Comparison of ENCODE assay signal across 8 cellular contexts in the genomic region with DNA sequence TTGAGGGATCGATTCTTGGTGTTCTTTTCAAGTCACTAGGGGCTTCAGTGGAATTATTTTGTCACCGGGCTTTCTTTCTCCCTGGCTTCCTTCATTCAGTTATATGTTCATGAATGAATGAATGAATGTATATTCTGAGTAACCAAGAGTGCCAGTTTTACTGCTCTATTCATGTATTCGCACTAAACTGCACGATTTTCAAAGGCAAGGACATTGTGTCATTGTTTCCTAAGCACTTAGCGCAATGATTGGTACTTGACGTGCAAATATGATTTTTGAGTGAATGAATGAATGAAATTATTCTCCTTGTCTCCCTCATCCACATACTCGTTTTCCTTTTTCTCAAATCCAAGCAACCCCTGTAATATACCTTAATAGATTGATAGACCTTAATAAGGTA. TPM values are rescaled to one million over a fixed set of nuclear protein-coding genes. Genes with fewer than 3 reads are reported as not detected.
DNase-seq lines count a peak whose midpoint lies in the region; ATAC-seq, FAIRE-seq and TF ChIP-seq lines count a peak whose summit lies in the region.

No MANE protein-coding gene starts in this region.

- H3K4me3 ChIP-seq in SU-DHL-6 (ENCODE audit: insufficient read depth, low read length, poor library complexity, severe bottlenecking), result peak overlapping the region; percentile 82
- peak overlapping the region; percentile 70 to 78 for H3K4me3 ChIP-seq in small intestine (ENCODE audit: low read depth in 1 of 2, low read length in 2 of 2)

- FAIRE-seq in small intestine (lab: Jason Lieb, UNC), result no peak

- H3K9me3 ChIP-seq in SU-DHL-6 (ENCODE audit: insufficient read depth, low read length), result no peaks in the 10 kb centered on the region
- no peaks in the 10 kb centered on the region for H3K9me3 ChIP-seq in small intestine (ENCODE audit: control insufficient read depth, low read depth)

- ATAC-seq in foreskin keratinocyte (no peak), GM21367 (IDR thresholded peaks at IDR 0.05; ENCODE audit: unreplicated experiment) (no peak), GM19351 (IDR thresholded peaks at IDR 0.05; ENCODE audit: unreplicated experiment) (no peak)

- peak overlapping the region; percentile 98 for H2AFZ ChIP-seq in SU-DHL-6 (ENCODE audit: low read depth, low read length, severe bottlenecking)

- peak overlapping the region; percentile 89 for H3K9ac ChIP-seq in SU-DHL-6 (ENCODE audit: low read length)

- DNase-seq in NCI-H1105 treated with DMSO at 0.1 percent for 48 hours (lab: John Stamatoyannopoulos, UW) (peak; percentile 7), NCI-H1105 (lab: John Stamatoyannopoulos, UW) (no peak), foreskin keratinocyte (no peak), small intestine (no peak), ecto neural progenitor cell (ENCODE audit: low spot score) (no peak)

- H3K36me3 ChIP-seq in SU-DHL-6 (ENCODE audit: low read length), result no peaks in the 10 kb centered on the region
- no peaks in the 10 kb centered on the region for H3K36me3 ChIP-seq in small intestine (ENCODE audit: control insufficient read depth in 2 of 2, insufficient read depth in 2 of 2, low read length in 2 of 2)

- no peak for TF ChIP-seq CTCF in SU-DHL-6 (IDR thresholded peaks at IDR 0.05; ENCODE audit: insufficient read depth, low read length, poor library complexity, severe bottlenecking)
- TF ChIP-seq CTCF in foreskin keratinocyte (conservative IDR thresholded peaks at IDR 0.05), result no peak

- H3K9me2 ChIP-seq in SU-DHL-6 (replicated peaks; ENCODE audit: insufficient read depth, low read length), result no peaks in the 10 kb centered on the region

- 41 to 50% (median 49%) methylated on average over 7 of the region's 7 CpGs for WGBS in small intestine, 3 donors

- H3K4me2 ChIP-seq in SU-DHL-6 (ENCODE audit: low read depth, low read length, poor library complexity, severe bottlenecking), result peak overlapping the region; percentile 72

- peaks cover 14% of the 10 kb centered on the region; the same call in 1 of the 2 replicates for H3F3A ChIP-seq in SU-DHL-6 (ENCODE audit: insufficient read depth)

- no peak overlapping the region for H3K27ac ChIP-seq in SU-DHL-6 (ENCODE audit: low read depth, low read length)
- H3K27ac ChIP-seq in foreskin keratinocyte, result peak overlapping the region; percentile 95
- peak overlapping the region; percentile 97 to 99 for H3K27ac ChIP-seq in small intestine (ENCODE audit: low read depth in 1 of 2, low read length in 1 of 2)

- H3K79me2 ChIP-seq in SU-DHL-6 (ENCODE audit: insufficient read depth, low read length), result peaks cover 3% of the 10 kb centered on the region; the same call in 1 of the 2 replicates

- no peaks in the 10 kb centered on the region for H4K20me1 ChIP-seq in SU-DHL-6 (ENCODE audit: low read depth, low read length)

- H3K27me3 ChIP-seq in SU-DHL-6 (ENCODE audit: low read length), result no peaks in the 10 kb centered on the region
- no peaks in the 10 kb centered on the region for H3K27me3 ChIP-seq in foreskin keratinocyte
- no peaks in the 10 kb centered on the region for H3K27me3 ChIP-seq in small intestine (ENCODE audit: control insufficient read depth in 2 of 2, insufficient read depth in 2 of 2, low read length in 2 of 2)

- peaks cover 4% of the 10 kb centered on the region for H3K4me1 ChIP-seq in foreskin keratinocyte
- H3K4me1 ChIP-seq in small intestine (ENCODE audit: control insufficient read depth in 2 of 2, insufficient read depth in 1 of 2, low read depth in 1 of 2, low read length in 1 of 2), result peaks cover 0 to 2% of the 10 kb centered on the region in 2 donors

RNA-seq across cellular contexts. Expression of a gene that starts 0.8 kb away (rescaled TPM):
- 3.7 and 4.7 TPM in 2 replicates for total RNA-seq in foreskin keratinocyte
- polyA plus RNA-seq in foreskin keratinocyte, result 2.0 and 3.4 TPM in 2 replicates
- polyA plus RNA-seq in small intestine, result 1 to 10 TPM; 2.2 to 4.9 (median 2.2) TPM

RNA-seq across cellular contexts. Expression of a gene that starts 34.8 kb away (rescaled TPM):
- 123 and 125 TPM in 2 replicates for total RNA-seq in foreskin keratinocyte
- 160 and 173 TPM in 2 replicates for polyA plus RNA-seq in foreskin keratinocyte
- polyA plus RNA-seq in small intestine, result 100 to 1,000 TPM; 140 to 221 (median 196) TPM
